8 cellular contexts compared by ENCODE assay signal in the genomic region with DNA sequence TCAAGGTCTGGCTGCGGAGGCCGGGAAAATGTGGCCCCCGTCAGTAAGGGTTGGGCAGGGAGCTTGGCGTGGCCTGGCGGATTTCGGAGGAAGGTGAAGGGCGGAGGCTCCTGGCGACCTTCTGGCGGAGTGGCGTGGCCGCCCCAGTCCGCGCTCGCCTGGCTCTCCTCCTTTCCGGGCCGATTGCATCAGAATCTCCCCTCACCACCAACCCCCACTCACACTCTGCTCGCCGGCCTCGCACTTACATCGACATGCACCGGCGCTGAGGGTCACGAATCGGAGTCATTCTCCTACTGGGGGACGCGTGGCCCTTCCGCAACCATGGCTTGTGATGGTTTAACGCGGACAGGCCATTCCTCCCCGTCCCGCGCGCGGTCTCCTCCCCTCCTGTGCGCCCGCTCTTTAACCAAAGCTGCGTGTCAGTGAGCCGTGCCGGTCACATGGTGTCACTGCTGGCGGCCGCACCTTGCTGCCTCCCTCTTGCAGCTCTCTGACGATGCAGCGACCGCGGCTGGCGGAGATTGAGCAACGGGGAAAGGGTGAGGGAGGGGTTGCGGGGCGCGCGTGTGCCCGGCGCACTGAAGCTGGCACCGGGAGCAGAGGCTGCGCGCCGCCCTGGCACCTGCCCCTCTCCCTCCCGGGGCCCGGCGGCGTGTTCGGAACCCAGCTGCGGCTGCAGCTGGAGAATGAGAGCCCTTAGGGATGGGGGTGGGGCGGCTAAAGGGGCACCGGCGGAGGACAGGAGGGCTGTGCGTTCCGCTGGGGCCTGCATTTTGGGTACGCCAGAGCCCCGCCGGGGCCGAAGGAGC. TPM values are rescaled to one million over a fixed set of nuclear protein-coding genes. Genes with fewer than 3 reads are reported as not detected.
A peak's percentile ranks its signal among the peaks of the same experiment; 100 is the strongest.
DNase-seq lines count a peak whose midpoint lies in the region; TF ChIP-seq lines count a peak whose summit lies in the region.

SLC38A1 (minus strand) TSS at position 427 of the 812 bp plus-strand sequence. CDS start 29,243 bp downstream, outside the sequence.

- H3K9ac ChIP-seq in GM23248: peak within 1 kb of the TSS; percentile 94

- H3K27me3 ChIP-seq in GM23248 (replicated peaks; ENCODE audit: insufficient read depth) (no peaks in the 10 kb centered on the region), ovary (no peaks in the 10 kb centered on the region), tibial nerve (peaks cover 0 to 21% of the 10 kb centered on the region in 2 donors)

- H3K4me3 ChIP-seq in GM23248: peak within 1 kb of the TSS; percentile 99
- peak within 1 kb of the TSS; percentile 60 for H3K4me3 ChIP-seq in ovary
- peak within 1 kb of the TSS; percentile 33 to 87 (median 65) for H3K4me3 ChIP-seq in tibial nerve

- H3K36me3 ChIP-seq in GM23248 (ENCODE audit: low read depth) (no peaks in the 10 kb centered on the region), ovary (no peaks in the 10 kb centered on the region), tibial nerve (no peaks in the 10 kb centered on the region)

- peaks cover 16% of the 10 kb centered on the region for H3K9me3 Mint-ChIP-seq in glutamatergic neuron (ENCODE audit: unreplicated experiment)

- H3F3A ChIP-seq in GM23248 (ENCODE audit: insufficient read depth): peaks cover 17% of the 10 kb centered on the region

- TF ChIP-seq EP300 in ovary (IDR thresholded peaks at IDR 0.05) (no peak), tibial nerve (IDR thresholded peaks at IDR 0.05) (peak in 1 of 2 donors; percentile 64)

- H3K27me3 Mint-ChIP-seq in glutamatergic neuron (ENCODE audit: unreplicated experiment): peaks cover 18% of the 10 kb centered on the region

- peaks cover 31% of the 10 kb centered on the region for H3K4me1 ChIP-seq in GM23248 (ENCODE audit: insufficient read depth)
- no peaks in the 10 kb centered on the region for H3K4me1 ChIP-seq in ovary (ENCODE audit: insufficient read depth)
- H3K4me1 ChIP-seq in tibial nerve: peaks cover 0 to 35% (median 12%) of the 10 kb centered on the region in 4 donors

- 0 out of 2 replicates have a peak, but pooled peaks cover 2% of the 10 kb centered on the region for H4K20me1 ChIP-seq in GM23248 (ENCODE audit: insufficient read depth)

- TF ChIP-seq POLR2A in ovary (IDR thresholded peaks at IDR 0.05) (peak; percentile 63), tibial nerve (IDR thresholded peaks at IDR 0.05) (peak in 1 of 2 donors; percentile 46)

- H3K4me1 Mint-ChIP-seq in glutamatergic neuron (ENCODE audit: low read depth, unreplicated experiment): peaks cover 20% of the 10 kb centered on the region

- no peak within 1 kb of the TSS for H3K27ac Mint-ChIP-seq in glutamatergic neuron (ENCODE audit: unreplicated experiment)

- H3K9me3 ChIP-seq in GM23248 (ENCODE audit: low read depth): no peaks in the 10 kb centered on the region
- no peaks in the 10 kb centered on the region for H3K9me3 ChIP-seq in ovary
- no peaks in the 10 kb centered on the region for H3K9me3 ChIP-seq in tibial nerve

- no peaks in the 10 kb centered on the region for H3K36me3 Mint-ChIP-seq in glutamatergic neuron (ENCODE audit: unreplicated experiment)

- in situ Hi-C loops in GM23248 (cut with MboI): no loop called here

- peak within 1 kb of the TSS; percentile 90 for H3K4me2 ChIP-seq in GM23248 (ENCODE audit: unreplicated experiment)

- peaks cover 46% of the 10 kb centered on the region for H3K79me2 ChIP-seq in GM23248 (ENCODE audit: insufficient read depth)

- H3K4me3 Mint-ChIP-seq in glutamatergic neuron (ENCODE audit: unreplicated experiment): no peak within 1 kb of the TSS

- DNase-seq in ELF-1 (ENCODE audit: low read depth, low spot score) (peak; percentile 89), GM23248 (peak; percentile 92), LHCN-M2 (ENCODE audit: low read depth) (peak; percentile 82), SHP77 (lab: John Stamatoyannopoulos, UW) (peak; percentile 81 to 87), glutamatergic neuron (peak; percentile 87), ovary (peak; percentile 71 to 79 (median 74)), tibial nerve (ENCODE audit: low spot score in 2 of 2) (peak; percentile 54 to 62)
- peak; percentile 67 to 85 (median 80) for DNase-seq in activated naive CD4-positive, alpha-beta T cell (lab: John Stamatoyannopoulos, UW)

- intact Hi-C loops in ovary (cut with DNase I): loop anchor here in 2 of 4 donors (5.0 to 10.0 kb wide), 2 partner anchors 96 to 103 kb away; partner anchors contain the start of gene SLC38A2 (in 1 of the 2)

- no peak for TF ChIP-seq CTCF in glutamatergic neuron (IDR thresholded peaks at IDR 0.05; ENCODE audit: partially characterized antibody, unreplicated experiment)
- TF ChIP-seq CTCF in ovary (IDR thresholded peaks at IDR 0.05): no peak
- TF ChIP-seq CTCF in tibial nerve (IDR thresholded peaks at IDR 0.05): no peak

- WGBS in GM23248 (ENCODE audit: low coverage in 1 of 2, low lambda C conversion rate in 2 of 2, missing lambda C conversion rate in 2 of 2), 2 experiments: 2% methylated on average over 58 to 70 of the region's 72 CpGs
- WGBS in ovary, 3 donors: 0 to 1% (median 1%) methylated on average over 66 to 72 of the region's 72 CpGs
- 0 to 2% methylated on average over 53 to 54 of the region's 72 CpGs for WGBS in tibial nerve, 2 donors

- peak within 1 kb of the TSS; percentile 46 for H3K27ac ChIP-seq in GM23248
- peak within 1 kb of the TSS; percentile 53 to 66 for H3K27ac ChIP-seq in ovary
- peak within 1 kb of the TSS in 3 of 4 donors; percentile 47 to 84 (median 58) for H3K27ac ChIP-seq in tibial nerve

- H2AFZ ChIP-seq in GM23248: peak within 1 kb of the TSS; percentile 85

- H3K9me2 ChIP-seq in GM23248 (ENCODE audit: insufficient read depth): no peaks in the 10 kb centered on the region

RNA-seq across cellular contexts. Expression of gene SLC38A1, which starts in this region (rescaled TPM):
- 79.9 and 81.7 TPM in 2 replicates for total RNA-seq in GM23248 (2014; rRNA removed; shearing (Covaris generic))
- polyA plus RNA-seq in GM23248 (2016; fragmentation: Nextera tagmentation; extraction: Ambion mirVana) (88.7 and 92.0 TPM in 2 replicates), ovary (10 to 100 TPM in 1 of 2 donors, 1 to 10 TPM in 1; 4.6 to 20.4 TPM)
- total RNA-seq in LHCN-M2 (2014; rRNA removed) (89.6 and 118 TPM in 2 replicates), glutamatergic neuron (ENCODE audit: unreplicated experiment) (232 TPM), ovary (10 to 100 TPM; 21.9 to 86.3 (median 28.6) TPM), tibial nerve (10 to 100 TPM in 2 of 4 donors, 1 to 10 TPM in 2; 7.0 to 11.8 (median 9.5) TPM)
- 16.3 TPM for polyA plus RNA-seq in LHCN-M2 (2012)

Comparison
In these comparisons a context has a peak if more than half of its experiments do, and no peak if none do; other contexts are left out.
1. Peak in every context shown above with its lines: DNase-seq, H3K4me3 ChIP-seq and H3K27ac ChIP-seq.